1 cellular context compared by ENCODE assay signal in the genomic region with DNA sequence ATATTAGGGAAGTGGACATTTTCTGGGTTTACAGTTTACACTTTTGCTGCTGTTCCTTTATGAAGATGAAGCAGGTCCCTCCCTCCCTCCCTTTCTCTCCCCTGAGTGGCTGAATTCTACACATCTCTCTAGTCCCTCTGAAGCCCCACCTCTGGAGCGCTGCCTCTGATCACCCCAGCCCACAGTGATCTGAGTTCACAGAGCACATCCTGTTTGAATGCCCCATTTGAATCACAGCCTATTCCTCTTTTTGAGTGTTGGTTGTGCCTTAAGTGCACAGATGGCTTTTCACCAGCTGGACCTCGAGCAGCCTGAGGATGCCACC.
TF ChIP-seq lines count a peak whose summit lies in the region.

No MANE protein-coding gene starts in this region.

TF ChIP-seq in HepG2, 621 proteins besides CTCF, POLR2A, EP300 and RAD21 (continued from another document and continues in another):
- TF ChIP-seq, protein P1, sequence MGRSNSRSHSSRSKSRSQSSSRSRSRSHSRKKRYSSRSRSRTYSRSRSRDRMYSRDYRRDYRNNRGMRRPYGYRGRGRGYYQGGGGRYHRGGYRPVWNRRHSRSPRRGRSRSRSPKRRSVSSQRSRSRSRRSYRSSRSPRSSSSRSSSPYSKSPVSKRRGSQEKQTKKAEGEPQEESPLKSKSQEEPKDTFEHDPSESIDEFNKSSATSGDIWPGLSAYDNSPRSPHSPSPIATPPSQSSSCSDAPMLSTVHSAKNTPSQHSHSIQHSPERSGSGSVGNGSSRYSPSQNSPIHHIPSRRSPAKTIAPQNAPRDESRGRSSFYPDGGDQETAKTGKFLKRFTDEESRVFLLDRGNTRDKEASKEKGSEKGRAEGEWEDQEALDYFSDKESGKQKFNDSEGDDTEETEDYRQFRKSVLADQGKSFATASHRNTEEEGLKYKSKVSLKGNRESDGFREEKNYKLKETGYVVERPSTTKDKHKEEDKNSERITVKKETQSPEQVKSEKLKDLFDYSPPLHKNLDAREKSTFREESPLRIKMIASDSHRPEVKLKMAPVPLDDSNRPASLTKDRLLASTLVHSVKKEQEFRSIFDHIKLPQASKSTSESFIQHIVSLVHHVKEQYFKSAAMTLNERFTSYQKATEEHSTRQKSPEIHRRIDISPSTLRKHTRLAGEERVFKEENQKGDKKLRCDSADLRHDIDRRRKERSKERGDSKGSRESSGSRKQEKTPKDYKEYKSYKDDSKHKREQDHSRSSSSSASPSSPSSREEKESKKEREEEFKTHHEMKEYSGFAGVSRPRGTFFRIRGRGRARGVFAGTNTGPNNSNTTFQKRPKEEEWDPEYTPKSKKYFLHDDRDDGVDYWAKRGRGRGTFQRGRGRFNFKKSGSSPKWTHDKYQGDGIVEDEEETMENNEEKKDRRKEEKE (IDR thresholded peaks at IDR 0.05) = no peak
- TF ChIP-seq MATR3 (CRISPR knock-in tag; IDR thresholded peaks at IDR 0.05) (no peak), THAP11 (CRISPR knock-in tag; IDR thresholded peaks at IDR 0.05) (no peak; the same call in none of the 2 replicates), ZNF230 (CRISPR knock-in tag; IDR thresholded peaks at IDR 0.05) (no peak), HNRNPK (IDR thresholded peaks at IDR 0.05; ENCODE audit: low read depth, low read length, poor library complexity, severe bottlenecking) (no peak), KLF13 (CRISPR knock-in tag; IDR thresholded peaks at IDR 0.05) (no peak), MZF1 (CRISPR knock-in tag; IDR thresholded peaks at IDR 0.05; ENCODE audit: borderline replicate concordance) (no peak), GPN1 (CRISPR knock-in tag; IDR thresholded peaks at IDR 0.05; ENCODE audit: borderline replicate concordance) (no peak), FOXP4 (CRISPR knock-in tag; IDR thresholded peaks at IDR 0.05) (no peak), ZNF20 (CRISPR knock-in tag; IDR thresholded peaks at IDR 0.05) (no peak), ZFP36L1 (CRISPR knock-in tag; IDR thresholded peaks at IDR 0.05) (no peak), SP4 (CRISPR knock-in tag; IDR thresholded peaks at IDR 0.05) (peak; percentile 10; the same call in 1 of the 2 replicates), ZBTB7A (CRISPR knock-in tag; IDR thresholded peaks at IDR 0.05) (no peak), ZNF232 (CRISPR knock-in tag; IDR thresholded peaks at IDR 0.05; ENCODE audit: borderline replicate concordance) (no peak), FOXM1 (CRISPR knock-in tag; IDR thresholded peaks at IDR 0.05) (no peak), HIVEP1 (CRISPR knock-in tag; IDR thresholded peaks at IDR 0.05) (no peak), CBX2 (IDR thresholded peaks at IDR 0.05; ENCODE audit: low read depth, low read length) (no peak), CBX2 (CRISPR knock-in tag; IDR thresholded peaks at IDR 0.05; ENCODE audit: low read depth) (no peak), ZNF556 (CRISPR knock-in tag; IDR thresholded peaks at IDR 0.05; ENCODE audit: borderline replicate concordance) (peak; percentile 51; the same call in 1 of the 2 replicates), NR2F6 (IDR thresholded peaks at IDR 0.05) (no peak), NR2F6 (CRISPR knock-in tag; IDR thresholded peaks at IDR 0.05) (peak; percentile 14; the same call in 1 of the 2 replicates), ZNF589 (CRISPR knock-in tag; conservative IDR thresholded peaks at IDR 0.05) (no peak), DPF2 (CRISPR knock-in tag; IDR thresholded peaks at IDR 0.05; ENCODE audit: borderline replicate concordance, low read depth) (peak; percentile 36), ZNF562 (CRISPR knock-in tag; IDR thresholded peaks at IDR 0.05; ENCODE audit: borderline replicate concordance) (no peak), CEBPB (IDR thresholded peaks at IDR 0.05; ENCODE audit: borderline replicate concordance, low read depth, low read length) (no peak), ARNT (IDR thresholded peaks at IDR 0.05) (no peak), ZNF775 (CRISPR knock-in tag; IDR thresholded peaks at IDR 0.05; ENCODE audit: borderline replicate concordance) (no peak), MTA3 (CRISPR knock-in tag; IDR thresholded peaks at IDR 0.05) (no peak), IRF2 (CRISPR knock-in tag; IDR thresholded peaks at IDR 0.05) (no peak; the same call in 1 of the 2 replicates), ZNF281 (CRISPR knock-in tag; IDR thresholded peaks at IDR 0.05; ENCODE audit: borderline replicate concordance) (no peak), ZNF317 (CRISPR knock-in tag; IDR thresholded peaks at IDR 0.05) (no peak), SNAPC2 (CRISPR knock-in tag; IDR thresholded peaks at IDR 0.05) (no peak), ZSCAN21 (CRISPR knock-in tag; IDR thresholded peaks at IDR 0.05; ENCODE audit: borderline replicate concordance) (peak; percentile 48; the same call in 1 of the 2 replicates), NRL (CRISPR knock-in tag; IDR thresholded peaks at IDR 0.05; ENCODE audit: borderline replicate concordance) (no peak)
- TF ChIP-seq, protein P2, sequence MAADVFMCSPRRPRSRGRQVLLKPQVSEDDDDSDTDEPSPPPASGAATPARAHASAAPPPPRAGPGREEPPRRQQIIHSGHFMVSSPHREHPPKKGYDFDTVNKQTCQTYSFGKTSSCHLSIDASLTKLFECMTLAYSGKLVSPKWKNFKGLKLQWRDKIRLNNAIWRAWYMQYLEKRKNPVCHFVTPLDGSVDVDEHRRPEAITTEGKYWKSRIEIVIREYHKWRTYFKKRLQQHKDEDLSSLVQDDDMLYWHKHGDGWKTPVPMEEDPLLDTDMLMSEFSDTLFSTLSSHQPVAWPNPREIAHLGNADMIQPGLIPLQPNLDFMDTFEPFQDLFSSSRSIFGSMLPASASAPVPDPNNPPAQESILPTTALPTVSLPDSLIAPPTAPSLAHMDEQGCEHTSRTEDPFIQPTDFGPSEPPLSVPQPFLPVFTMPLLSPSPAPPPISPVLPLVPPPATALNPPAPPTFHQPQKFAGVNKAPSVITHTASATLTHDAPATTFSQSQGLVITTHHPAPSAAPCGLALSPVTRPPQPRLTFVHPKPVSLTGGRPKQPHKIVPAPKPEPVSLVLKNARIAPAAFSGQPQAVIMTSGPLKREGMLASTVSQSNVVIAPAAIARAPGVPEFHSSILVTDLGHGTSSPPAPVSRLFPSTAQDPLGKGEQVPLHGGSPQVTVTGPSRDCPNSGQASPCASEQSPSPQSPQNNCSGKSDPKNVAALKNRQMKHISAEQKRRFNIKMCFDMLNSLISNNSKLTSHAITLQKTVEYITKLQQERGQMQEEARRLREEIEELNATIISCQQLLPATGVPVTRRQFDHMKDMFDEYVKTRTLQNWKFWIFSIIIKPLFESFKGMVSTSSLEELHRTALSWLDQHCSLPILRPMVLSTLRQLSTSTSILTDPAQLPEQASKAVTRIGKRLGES (CRISPR knock-in tag; IDR thresholded peaks at IDR 0.05; ENCODE audit: borderline replicate concordance) = no peak
- TF ChIP-seq, protein P3, sequence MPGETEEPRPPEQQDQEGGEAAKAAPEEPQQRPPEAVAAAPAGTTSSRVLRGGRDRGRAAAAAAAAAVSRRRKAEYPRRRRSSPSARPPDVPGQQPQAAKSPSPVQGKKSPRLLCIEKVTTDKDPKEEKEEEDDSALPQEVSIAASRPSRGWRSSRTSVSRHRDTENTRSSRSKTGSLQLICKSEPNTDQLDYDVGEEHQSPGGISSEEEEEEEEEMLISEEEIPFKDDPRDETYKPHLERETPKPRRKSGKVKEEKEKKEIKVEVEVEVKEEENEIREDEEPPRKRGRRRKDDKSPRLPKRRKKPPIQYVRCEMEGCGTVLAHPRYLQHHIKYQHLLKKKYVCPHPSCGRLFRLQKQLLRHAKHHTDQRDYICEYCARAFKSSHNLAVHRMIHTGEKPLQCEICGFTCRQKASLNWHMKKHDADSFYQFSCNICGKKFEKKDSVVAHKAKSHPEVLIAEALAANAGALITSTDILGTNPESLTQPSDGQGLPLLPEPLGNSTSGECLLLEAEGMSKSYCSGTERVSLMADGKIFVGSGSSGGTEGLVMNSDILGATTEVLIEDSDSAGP (CRISPR knock-in tag; IDR thresholded peaks at IDR 0.05; ENCODE audit: borderline replicate concordance) = no peak
- TF ChIP-seq, protein P4, sequence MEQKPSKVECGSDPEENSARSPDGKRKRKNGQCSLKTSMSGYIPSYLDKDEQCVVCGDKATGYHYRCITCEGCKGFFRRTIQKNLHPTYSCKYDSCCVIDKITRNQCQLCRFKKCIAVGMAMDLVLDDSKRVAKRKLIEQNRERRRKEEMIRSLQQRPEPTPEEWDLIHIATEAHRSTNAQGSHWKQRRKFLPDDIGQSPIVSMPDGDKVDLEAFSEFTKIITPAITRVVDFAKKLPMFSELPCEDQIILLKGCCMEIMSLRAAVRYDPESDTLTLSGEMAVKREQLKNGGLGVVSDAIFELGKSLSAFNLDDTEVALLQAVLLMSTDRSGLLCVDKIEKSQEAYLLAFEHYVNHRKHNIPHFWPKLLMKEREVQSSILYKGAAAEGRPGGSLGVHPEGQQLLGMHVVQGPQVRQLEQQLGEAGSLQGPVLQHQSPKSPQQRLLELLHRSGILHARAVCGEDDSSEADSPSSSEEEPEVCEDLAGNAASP (CRISPR knock-in tag; IDR thresholded peaks at IDR 0.05; ENCODE audit: borderline replicate concordance) = peak; percentile 67; the same call in 1 of the 2 replicates
- TF ChIP-seq, protein P5, sequence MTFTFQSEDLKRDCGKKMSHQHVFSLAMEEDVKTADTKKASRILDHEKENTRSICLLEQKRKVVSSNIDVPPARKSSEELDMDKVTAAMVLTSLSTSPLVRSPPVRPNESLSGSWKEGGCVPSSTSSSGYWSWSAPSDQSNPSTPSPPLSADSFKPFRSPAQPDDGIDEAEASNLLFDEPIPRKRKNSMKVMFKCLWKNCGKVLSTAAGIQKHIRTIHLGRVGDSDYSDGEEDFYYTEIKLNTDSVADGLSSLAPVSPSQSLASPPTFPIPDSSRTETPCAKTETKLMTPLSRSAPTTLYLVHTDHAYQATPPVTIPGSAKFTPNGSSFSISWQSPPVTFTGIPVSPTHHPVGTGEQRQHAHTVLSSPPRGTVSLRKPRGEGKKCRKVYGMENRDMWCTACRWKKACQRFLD (CRISPR knock-in tag; IDR thresholded peaks at IDR 0.05; ENCODE audit: borderline replicate concordance) = no peak
- TF ChIP-seq, protein P6, sequence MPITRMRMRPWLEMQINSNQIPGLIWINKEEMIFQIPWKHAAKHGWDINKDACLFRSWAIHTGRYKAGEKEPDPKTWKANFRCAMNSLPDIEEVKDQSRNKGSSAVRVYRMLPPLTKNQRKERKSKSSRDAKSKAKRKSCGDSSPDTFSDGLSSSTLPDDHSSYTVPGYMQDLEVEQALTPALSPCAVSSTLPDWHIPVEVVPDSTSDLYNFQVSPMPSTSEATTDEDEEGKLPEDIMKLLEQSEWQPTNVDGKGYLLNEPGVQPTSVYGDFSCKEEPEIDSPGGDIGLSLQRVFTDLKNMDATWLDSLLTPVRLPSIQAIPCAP (CRISPR knock-in tag; IDR thresholded peaks at IDR 0.05; ENCODE audit: low read depth) = no peak
- TF ChIP-seq, protein P7, sequence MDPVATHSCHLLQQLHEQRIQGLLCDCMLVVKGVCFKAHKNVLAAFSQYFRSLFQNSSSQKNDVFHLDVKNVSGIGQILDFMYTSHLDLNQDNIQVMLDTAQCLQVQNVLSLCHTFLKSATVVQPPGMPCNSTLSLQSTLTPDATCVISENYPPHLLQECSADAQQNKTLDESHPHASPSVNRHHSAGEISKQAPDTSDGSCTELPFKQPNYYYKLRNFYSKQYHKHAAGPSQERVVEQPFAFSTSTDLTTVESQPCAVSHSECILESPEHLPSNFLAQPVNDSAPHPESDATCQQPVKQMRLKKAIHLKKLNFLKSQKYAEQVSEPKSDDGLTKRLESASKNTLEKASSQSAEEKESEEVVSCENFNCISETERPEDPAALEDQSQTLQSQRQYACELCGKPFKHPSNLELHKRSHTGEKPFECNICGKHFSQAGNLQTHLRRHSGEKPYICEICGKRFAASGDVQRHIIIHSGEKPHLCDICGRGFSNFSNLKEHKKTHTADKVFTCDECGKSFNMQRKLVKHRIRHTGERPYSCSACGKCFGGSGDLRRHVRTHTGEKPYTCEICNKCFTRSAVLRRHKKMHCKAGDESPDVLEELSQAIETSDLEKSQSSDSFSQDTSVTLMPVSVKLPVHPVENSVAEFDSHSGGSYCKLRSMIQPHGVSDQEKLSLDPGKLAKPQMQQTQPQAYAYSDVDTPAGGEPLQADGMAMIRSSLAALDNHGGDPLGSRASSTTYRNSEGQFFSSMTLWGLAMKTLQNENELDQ (CRISPR knock-in tag; IDR thresholded peaks at IDR 0.05; ENCODE audit: borderline replicate concordance) = no peak
